In genomic region chr11:2975594-2975993, GRCh38 we compare ENCODE assay signal across 9 cellular contexts. TPM values are rescaled to one million over a fixed set of nuclear protein-coding genes. Genes with fewer than 3 reads are reported as not detected.
A peak's percentile ranks its signal among the peaks of the same experiment; 100 is the strongest.
DNase-seq lines count a peak whose midpoint lies in the region; ATAC-seq and TF ChIP-seq lines count a peak whose summit lies in the region.
"Had no signal": no experiment of that assay in that cellular context is flagged by ENCODE, and none has a peak within 500 bp of the region (broad histone marks: within the 10 kb centered on the region; RNA-seq: fewer than 3 reads in every experiment).

No MANE protein-coding gene starts in this region.

- intact Hi-C loops in natural killer cell (cut with micrococcal nuclease) = loop anchor here (1.0 to 5.0 kb wide), 3 partner anchors 47 to 242 kb away; no protein-coding TSS in a partner anchor

- H3K36me3 Mint-ChIP-seq in natural killer cell = no peaks in the 10 kb centered on the region

- peak; percentile 37 for DNase-seq in G401 (ENCODE audit: low spot score)
- peak; percentile 56 to 85 for DNase-seq in Kasumi-1 (lab: John Stamatoyannopoulos, UW)
- peak; percentile 41 for DNase-seq in activated CD4-positive, alpha-beta T cell treated with anti-CD3 and anti-CD28 coated beads for 48 hours
- peak; percentile 66 for DNase-seq in epithelial cell of esophagus (ENCODE audit: low read depth)
- DNase-seq in natural killer cell = peak; percentile 33
- DNase-seq in NCI-H510A treated with DMSO at 0.1 percent for 48 hours (lab: John Stamatoyannopoulos, UW) = no peak

- peaks cover 9 to 20% of the 10 kb centered on the region in 2 donors for H3K4me1 Mint-ChIP-seq in natural killer cell

- peak; percentile 68 for TF ChIP-seq CTCF in epithelial cell of esophagus (IDR thresholded peaks at IDR 0.05; ENCODE audit: insufficient read depth, low read depth, low read length, missing control alignments)
- peak; percentile 61 for TF ChIP-seq CTCF in natural killer cell (IDR thresholded peaks at IDR 0.05)

- in situ Hi-C loops in G401 (cut with HindIII; ENCODE audit: low sequenced_read_pairs) = no loop called here

- no peaks in the 10 kb centered on the region for H3K9me3 Mint-ChIP-seq in natural killer cell

- no peak overlapping the region for H3K4me3 Mint-ChIP-seq in natural killer cell

- H3K4me3 ChIP-seq in epithelial cell of esophagus (ENCODE audit: low read length) = no peak overlapping the region
- H3K4me3 ChIP-seq: SJSA1 had no signal

- ATAC-seq in natural killer cell (peak; percentile 83 to 97 (median 93)), GM19351 (IDR thresholded peaks at IDR 0.05; ENCODE audit: unreplicated experiment) (no peak), HG02642 (IDR thresholded peaks at IDR 0.05; ENCODE audit: poor library complexity, unreplicated experiment) (no peak)

- peak overlapping the region in 1 of 2 donors; percentile 27 for H3K27ac Mint-ChIP-seq in natural killer cell

- no peaks in the 10 kb centered on the region for H3K27me3 Mint-ChIP-seq in natural killer cell (ENCODE audit: low read depth in 2 of 2)

RNA-seq across cellular contexts. Expression of gene NAP1L4, which starts 16.5 kb away (rescaled TPM):
- 182 and 291 TPM in 2 replicates for total RNA-seq in G401 (2014; rRNA removed; shearing (Covaris generic))
- 100 to 1,000 TPM; 219 to 244 (median 237) TPM for total RNA-seq in natural killer cell

RNA-seq across cellular contexts. Expression of gene PHLDA2, which starts 46.4 kb away (rescaled TPM):
- total RNA-seq in G401 (2014; rRNA removed; shearing (Covaris generic)) = 2.2 and 3.1 TPM in 2 replicates
- total RNA-seq in natural killer cell = 1 to 10 TPM in 2 of 3 donors, under 1 TPM in 1; 0.79 to 3.2 (median 2.2) TPM

Comparison
In these comparisons a context has a peak if more than half of its experiments do, and no peak if none do; other contexts are left out.
1. ATAC-seq: peak in natural killer cell (3 of 3); none in GM19351 (single experiment) and HG02642 (single experiment).